Comparison of ENCODE assay signal across 21 cellular contexts in genomic region chr14:103834956-103835355, GRCh38. TPM values are rescaled to one million over a fixed set of nuclear protein-coding genes. Genes with fewer than 3 reads are reported as not detected.
DNase-seq lines count a peak whose midpoint lies in the region; ATAC-seq, FAIRE-seq and TF ChIP-seq lines count a peak whose summit lies in the region.
"Had no signal": no experiment of that assay in that cellular context is flagged by ENCODE, and none has a peak within 500 bp of the region (broad histone marks: within the 10 kb centered on the region; RNA-seq: fewer than 3 reads in every experiment).

No MANE protein-coding gene starts in this region.

- POLR2A ChIA-PET in HepG2 (lab: Yijun Ruan, JAX), result no interaction called here

- WGBS in HepG2 (ENCODE audit: low lambda C conversion rate), result 100% methylated on average over 2 of the region's 2 CpGs
- 100% methylated on average over 2 of the region's 2 CpGs for WGBS in right lobe of liver (ENCODE audit: insufficient coverage, low coverage, low lambda C conversion rate, missing lambda C conversion rate)

- CTCF ChIA-PET in HepG2 (lab: Yijun Ruan, JAX; ENCODE audit: low intra/inter-chr PET ratio, low total read pairs), result interaction anchor here (0.6 kb wide), 1 partner anchor 26 kb away, joined by 3 read pairs; no protein-coding TSS in a partner anchor

- H3K9me3 ChIP-seq in HepG2 (ENCODE audit: low read length), result no peaks in the 10 kb centered on the region
- no peaks in the 10 kb centered on the region for H3K9me3 ChIP-seq in right lobe of liver
- no peaks in the 10 kb centered on the region for H3K9me3 ChIP-seq in osteoblast (ENCODE audit: low read depth, low read length)
- H3K9me3 ChIP-seq in upper lobe of right lung, result no peaks in the 10 kb centered on the region
- no peaks in the 10 kb centered on the region for H3K9me3 ChIP-seq in MG63
- H3K9me3 ChIP-seq: BLaER1, Caco-2 had no signal

- TF ChIP-seq RAD21 in HepG2 (CRISPR knock-in tag; IDR thresholded peaks at IDR 0.05), result no peak

- no peak overlapping the region for H2AFZ ChIP-seq in HepG2 (ENCODE audit: low read length)
- no peak overlapping the region for H2AFZ ChIP-seq in osteoblast (ENCODE audit: low read length)
- H2AFZ ChIP-seq: GM23248 had no signal

- DNase-seq in HepG2 (ENCODE audit: low spot score) (no peak), right lobe of liver (no peak), osteoblast (ENCODE audit: insufficient read length, low spot score, missing footprints) (peak; percentile 30), upper lobe of right lung (peak; percentile 46), MG63 (no peak)
- DNase-seq: Caco-2; CD4-positive, CD25-positive, alpha-beta regulatory T cell; CD8-positive, alpha-beta T cell; DMS153; DND-41; GM23248; H7; HCEC 1CT had no signal

- H3K79me2 ChIP-seq in HepG2 (ENCODE audit: insufficient read depth, low read length) (peaks cover 44% of the 10 kb centered on the region), osteoblast (ENCODE audit: insufficient read depth, low read length) (peaks cover 5% of the 10 kb centered on the region)

- no peak overlapping the region for H3K9ac ChIP-seq in HepG2 (ENCODE audit: insufficient read depth, low read depth, low read length)
- H3K9ac ChIP-seq: BLaER1, GM23248 had no signal

- intact Hi-C loops in HepG2 (cut with micrococcal nuclease; ENCODE audit: unreplicated experiment) (no loop called here), right lobe of liver (cut with DNase I) (no loop called here), upper lobe of right lung (cut with DNase I) (no loop called here)

- in situ Hi-C loops in HepG2 (cut with HindIII; ENCODE audit: extremely low pct_ligation_motif_present, low pct_unique_long_range_greater_than_20kb), result no loop called here

- H3K4me1 ChIP-seq in HepG2 (ENCODE audit: insufficient read depth, low read length) (peaks cover 9% of the 10 kb centered on the region), right lobe of liver (no peaks in the 10 kb centered on the region), osteoblast (ENCODE audit: insufficient read depth, low read length) (no peaks in the 10 kb centered on the region), upper lobe of right lung (peaks cover 18% of the 10 kb centered on the region)
- H3K4me1 ChIP-seq: Caco-2 had no signal

- FAIRE-seq in HepG2 (lab: Jason Lieb, UNC), result no peak
- FAIRE-seq: A204.1, G401.6, GM12892, H1 had no signal

- H3K4me3 ChIP-seq in HepG2 (replicated peaks in 1 of 3; ENCODE audit: insufficient read depth in 1 of 3, low read depth in 2 of 3, low read length in 3 of 3), result no peak overlapping the region
- H3K4me3 ChIP-seq in right lobe of liver, result no peak overlapping the region
- no peak overlapping the region for H3K4me3 ChIP-seq in osteoblast (ENCODE audit: insufficient read depth, low read length)
- no peak overlapping the region for H3K4me3 ChIP-seq in upper lobe of right lung
- H3K4me3 ChIP-seq in MG63, result no peak overlapping the region
- H3K4me3 ChIP-seq: BLaER1, GM23248 had no signal

- TF ChIP-seq POLR2A in HepG2 (IDR thresholded peaks at IDR 0.05; ENCODE audit: insufficient read depth in 1 of 2, low read depth in 2 of 2, low read length in 2 of 2) (no peak), right lobe of liver (IDR thresholded peaks at IDR 0.05) (no peak)

- H3K27me3 ChIP-seq in HepG2 (ENCODE audit: control insufficient read depth in 1 of 2, insufficient read depth in 2 of 2, low read length in 2 of 2), result no peaks in the 10 kb centered on the region
- H3K27me3 ChIP-seq in right lobe of liver, result no peaks in the 10 kb centered on the region
- no peaks in the 10 kb centered on the region for H3K27me3 ChIP-seq in osteoblast (ENCODE audit: insufficient read depth, low read length)
- no peaks in the 10 kb centered on the region for H3K27me3 ChIP-seq in upper lobe of right lung
- H3K27me3 ChIP-seq in MG63, result no peaks in the 10 kb centered on the region
- H3K27me3 ChIP-seq: BLaER1 had no signal

- BruUV-seq in HepG2 (replicated peaks; lab: Mats Ljungman, UMichigan), result no TSS peak

- no peak overlapping the region for H3K4me2 ChIP-seq in HepG2 (ENCODE audit: low read depth, low read length)
- H3K4me2 ChIP-seq in osteoblast (ENCODE audit: insufficient read depth, low read length), result no peak overlapping the region
- H3K4me2 ChIP-seq: BLaER1 had no signal

- H3K36me3 ChIP-seq in HepG2 (replicated peaks in 1 of 2; ENCODE audit: control insufficient read depth in 1 of 2, insufficient read depth in 2 of 2, low read length in 2 of 2) (no peaks in the 10 kb centered on the region), right lobe of liver (no peaks in the 10 kb centered on the region), osteoblast (ENCODE audit: insufficient read depth, low read length) (no peaks in the 10 kb centered on the region), upper lobe of right lung (no peaks in the 10 kb centered on the region), MG63 (no peaks in the 10 kb centered on the region)
- H3K36me3 ChIP-seq: BLaER1 had no signal

- ATAC-seq in HepG2 (no peak), right lobe of liver (no peak), upper lobe of right lung (peak; percentile 52), HG02884 (IDR thresholded peaks at IDR 0.05; ENCODE audit: unreplicated experiment) (no peak)
- ATAC-seq: CD8-positive, alpha-beta T cell had no signal

- TF ChIP-seq EP300 in HepG2 (IDR thresholded peaks at IDR 0.05; ENCODE audit: low read depth in 2 of 2, low read length in 2 of 2), result no peak
- no peak for TF ChIP-seq EP300 in HepG2 (CRISPR knock-in tag; IDR thresholded peaks at IDR 0.05; ENCODE audit: borderline replicate concordance)

- TF ChIP-seq CTCF in HepG2 (CRISPR knock-in tag; IDR thresholded peaks at IDR 0.05) (no peak), right lobe of liver (IDR thresholded peaks at IDR 0.05) (no peak), osteoblast (IDR thresholded peaks at IDR 0.05; ENCODE audit: extremely low read depth, low read depth, low read length) (no peak), upper lobe of right lung (IDR thresholded peaks at IDR 0.05) (no peak)

- H3K27ac ChIP-seq in HepG2 (ENCODE audit: extremely low read length, insufficient read depth, low read length), result no peak overlapping the region
- no peak overlapping the region for H3K27ac ChIP-seq in right lobe of liver
- H3K27ac ChIP-seq in osteoblast (ENCODE audit: low read depth, low read length), result no peak overlapping the region
- H3K27ac ChIP-seq in upper lobe of right lung, result no peak overlapping the region
- H3K27ac ChIP-seq: 22Rv1, BLaER1, C4-2B, GM23248 had no signal

- H4K20me1 ChIP-seq in HepG2 (ENCODE audit: insufficient read depth, low read length) (no peaks in the 10 kb centered on the region; the same call in 1 of the 2 replicates), osteoblast (ENCODE audit: insufficient read depth, low read length) (peaks cover 3% of the 10 kb centered on the region)
- H4K20me1 ChIP-seq: BLaER1 had no signal

TF ChIP-seq in HepG2, 621 proteins besides CTCF, POLR2A, EP300 and RAD21:
- TF ChIP-seq ZNF770 (CRISPR knock-in tag; IDR thresholded peaks at IDR 0.05) (0 out of 2 replicates have a peak, but pooled peaks have one; percentile 34), ZNF672 (CRISPR knock-in tag; IDR thresholded peaks at IDR 0.05) (no peak)

RNA-seq across cellular contexts. Expression of gene PPP1R13B, which starts 12.4 kb away (rescaled TPM):
- total RNA-seq in HepG2 (2016; rRNA removed; fragmentation: Illumina TruSeq; extraction: Trizol), result 5.3 and 9.4 TPM in 2 replicates
- total RNA-seq in HepG2 (2016; cell fraction: cytosol; rRNA removed; fragmentation: Illumina TruSeq; extraction: Trizol; ENCODE audit: low read depth), result 36.5 and 44.3 TPM in 2 replicates
- 5.9 and 7.8 TPM in 2 replicates for total RNA-seq in HepG2 (2016; cell fraction: insoluble cytoplasmic fraction; rRNA removed; fragmentation: Illumina TruSeq; extraction: Trizol)
- 11.4 and 12.4 TPM in 2 replicates for total RNA-seq in HepG2 (2016; cell fraction: membrane; rRNA removed; fragmentation: Illumina TruSeq; extraction: Trizol)
- total RNA-seq in HepG2 (2016; cell fraction: nucleus; rRNA removed; fragmentation: Illumina TruSeq; extraction: Trizol), result 13.0 and 13.3 TPM in 2 replicates
- 4.6 and 5.3 TPM in 2 replicates for polyA plus RNA-seq in HepG2 (2011; rRNA removed)
- polyA plus RNA-seq in HepG2 (2011; cell fraction: cytosol; rRNA removed), result 2.9 and 3.0 TPM in 2 replicates
- polyA plus RNA-seq in HepG2 (2011; cell fraction: nucleus; rRNA removed), result 20.9 and 24.0 TPM in 2 replicates
- 5.1 and 6.3 TPM in 2 replicates for polyA plus RNA-seq in HepG2 (2012)
- polyA plus RNA-seq in HepG2 (2016; cell fraction: cytosol; fragmentation: Illumina TruSeq; extraction: Trizol; ENCODE audit: low read depth), result 2.2 and 2.3 TPM in 2 replicates
- polyA plus RNA-seq in HepG2 (2016; cell fraction: insoluble cytoplasmic fraction; fragmentation: Illumina TruSeq; extraction: Trizol; ENCODE audit: low read depth), result 4.2 and 6.1 TPM in 2 replicates
- 4.0 and 4.8 TPM in 2 replicates for polyA plus RNA-seq in HepG2 (2016; cell fraction: membrane; fragmentation: Illumina TruSeq; extraction: Trizol; ENCODE audit: low read depth)
- 33.9 and 35.1 TPM in 2 replicates for polyA plus RNA-seq in HepG2 (2016; cell fraction: nucleus; fragmentation: Illumina TruSeq; extraction: Trizol; ENCODE audit: insufficient read depth, low read depth)
- polyA minus RNA-seq in HepG2 (2011; rRNA and poly(A)+ RNA removed; ENCODE audit: low replicate concordance), result 8.5 and 13.6 TPM in 2 replicates
- 2.9 and 4.5 TPM in 2 replicates for polyA minus RNA-seq in HepG2 (2011; cell fraction: cytosol; rRNA and poly(A)+ RNA removed)
- polyA minus RNA-seq in HepG2 (2011; cell fraction: nucleus; rRNA and poly(A)+ RNA removed), result 14.5 and 21.1 TPM in 2 replicates
- 10 to 100 TPM in 5 of 6 experiments, 1 to 10 TPM in 1; 9.2 to 22.4 (median 13.9) TPM for total RNA-seq in right lobe of liver
- total RNA-seq in osteoblast, result 3.3 and 4.4 TPM in 2 replicates
- 78.5 TPM for total RNA-seq in upper lobe of right lung
- total RNA-seq in MG63 (2014; rRNA removed; shearing (Covaris generic); ENCODE audit: low replicate concordance), result 2.4 and 5.6 TPM in 2 replicates

Comparison
In these comparisons a context has a peak if more than half of its experiments do, and no peak if none do; other contexts are left out.
1. DNase-seq: peak in osteoblast (single experiment) and upper lobe of right lung (single experiment); none in HepG2 (single experiment), right lobe of liver (0 of 3) and MG63 (single experiment).